8 cellular contexts compared by ENCODE assay signal in the genomic region with DNA sequence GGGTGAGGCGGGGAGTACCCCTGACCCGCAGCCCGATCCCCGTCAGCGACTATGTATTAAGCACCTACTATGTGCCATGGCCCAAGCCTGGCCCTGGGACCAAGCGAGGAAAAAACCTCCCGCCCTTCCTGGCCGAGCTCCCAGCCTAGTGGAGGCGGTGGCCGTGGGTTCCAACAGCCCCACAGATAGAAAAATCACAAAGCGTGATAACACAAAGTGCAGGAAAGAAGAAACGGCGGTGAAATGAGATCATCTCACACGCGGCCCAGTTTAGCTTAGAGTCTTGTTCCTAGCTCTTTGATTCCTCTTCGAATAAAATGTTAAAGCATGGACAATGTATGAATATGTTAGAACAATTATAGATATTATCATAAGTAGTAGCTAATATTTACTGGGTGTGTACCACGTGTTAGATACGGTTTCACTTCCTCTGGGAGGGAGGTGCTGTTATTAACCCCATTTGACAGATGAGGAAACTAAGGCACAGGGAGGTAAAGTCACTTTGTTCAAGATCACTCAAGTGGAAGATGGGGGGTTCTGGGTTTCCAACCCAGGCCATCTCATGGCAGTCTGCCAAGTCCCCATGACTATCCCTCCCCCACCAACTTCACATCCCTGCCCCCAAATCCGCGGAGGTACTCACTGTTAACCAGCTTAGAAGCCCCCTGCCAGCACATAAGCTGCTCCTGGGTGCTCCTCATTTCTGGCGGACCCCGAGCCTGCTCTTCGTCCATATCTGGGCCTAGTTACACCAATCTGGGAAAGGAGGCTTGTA. TPM values are rescaled to one million over a fixed set of nuclear protein-coding genes. Genes with fewer than 3 reads are reported as not detected.
DNase-seq lines count a peak whose midpoint lies in the region; ATAC-seq, FAIRE-seq and TF ChIP-seq lines count a peak whose summit lies in the region.

No MANE protein-coding gene starts in this region.

- H3K79me2 ChIP-seq in Loucy (ENCODE audit: insufficient read depth, low read length), result no peaks in the 10 kb centered on the region
- H3K79me2 ChIP-seq in astrocyte (ENCODE audit: insufficient read depth, low read length), result no peaks in the 10 kb centered on the region

- H3F3A ChIP-seq in Loucy (ENCODE audit: low read depth), result no peaks in the 10 kb centered on the region

- H3K4me1 ChIP-seq in Loucy (ENCODE audit: insufficient read depth, low read length, poor library complexity, severe bottlenecking) (peaks cover 9% of the 10 kb centered on the region), astrocyte (ENCODE audit: insufficient read depth, low read length) (peaks cover 4% of the 10 kb centered on the region), neuron (ENCODE audit: insufficient read depth, low read length) (peaks cover 69% of the 10 kb centered on the region)

- H3K4me2 ChIP-seq in Loucy (ENCODE audit: low read depth, low read length, poor library complexity, severe bottlenecking) (peak overlapping the region; percentile 62), astrocyte (ENCODE audit: low read length) (peak overlapping the region; percentile 50)

- no peaks in the 10 kb centered on the region; the same call in 1 of the 2 replicates for H3K27me3 ChIP-seq in GM06990 (replicated peaks; ENCODE audit: control insufficient read depth, insufficient read depth, low read length)
- no peaks in the 10 kb centered on the region for H3K27me3 ChIP-seq in Loucy (ENCODE audit: insufficient read depth, low read length, poor library complexity, severe bottlenecking)
- peaks cover 30% of the 10 kb centered on the region for H3K27me3 ChIP-seq in astrocyte (ENCODE audit: insufficient read depth, low read length)
- H3K27me3 ChIP-seq in neuron (ENCODE audit: insufficient read depth, low read length), result no peaks in the 10 kb centered on the region

- H3K36me3 Mint-ChIP-seq in astrocyte (ENCODE audit: low read depth, unreplicated experiment), result no peaks in the 10 kb centered on the region

- H3K4me3 Mint-ChIP-seq in astrocyte (ENCODE audit: unreplicated experiment), result peak overlapping the region; percentile 74

- H3K27me3 Mint-ChIP-seq in astrocyte (ENCODE audit: low read depth, unreplicated experiment), result peaks cover 37% of the 10 kb centered on the region

- H3K36me3 ChIP-seq in GM06990 (ENCODE audit: control insufficient read depth, insufficient read depth, low read length) (no peaks in the 10 kb centered on the region), Loucy (ENCODE audit: insufficient read depth, low read length) (no peaks in the 10 kb centered on the region), astrocyte (ENCODE audit: insufficient read depth, low read length) (no peaks in the 10 kb centered on the region), neuron (ENCODE audit: insufficient read depth, low read length) (no peaks in the 10 kb centered on the region)

- no peak for ATAC-seq in GM19397 (IDR thresholded peaks at IDR 0.05; ENCODE audit: unreplicated experiment)

- H3K4me1 Mint-ChIP-seq in astrocyte (ENCODE audit: low read depth, unreplicated experiment), result peaks cover 11% of the 10 kb centered on the region

- H4K20me1 ChIP-seq in Loucy (ENCODE audit: insufficient read depth, low read length, poor library complexity, severe bottlenecking), result no peaks in the 10 kb centered on the region
- peaks cover 4% of the 10 kb centered on the region for H4K20me1 ChIP-seq in astrocyte (ENCODE audit: insufficient read depth, low read length)

- no peaks in the 10 kb centered on the region for H3K9me3 Mint-ChIP-seq in astrocyte (ENCODE audit: unreplicated experiment)

- no peak overlapping the region for H3K9ac ChIP-seq in Loucy (ENCODE audit: low read depth, low read length, poor library complexity, severe bottlenecking)
- no peak overlapping the region for H3K9ac ChIP-seq in astrocyte (ENCODE audit: low read length)

- peak overlapping the region; percentile 58; the same call in 1 of the 2 replicates for H2AFZ ChIP-seq in Loucy (ENCODE audit: low read length)
- H2AFZ ChIP-seq in astrocyte (ENCODE audit: low read depth, low read length), result no peak overlapping the region
- no peak overlapping the region for H2AFZ ChIP-seq in neuron (ENCODE audit: low read depth, low read length)

- DNase-seq in GM06990 (ENCODE audit: extremely low read depth, insufficient read length) (no peak), astrocyte (ENCODE audit: low read depth) (no peak), medulla oblongata (ENCODE audit: extremely low spot score) (no peak), EL (no peak), ecto neural progenitor cell (ENCODE audit: low spot score) (no peak)

- no peak overlapping the region for H3K27ac ChIP-seq in astrocyte (ENCODE audit: low read depth, low read length)

- H3K9me3 ChIP-seq in Loucy (ENCODE audit: insufficient read depth, low read depth, low read length) (no peaks in the 10 kb centered on the region), astrocyte (ENCODE audit: insufficient read depth, low read depth, low read length) (no peaks in the 10 kb centered on the region), neuron (ENCODE audit: low read length) (no peaks in the 10 kb centered on the region)

- H3K4me3 ChIP-seq in GM06990 (replicated peaks; ENCODE audit: low read depth, low read length), result 0 out of 2 replicates have a peak overlapping the region, but pooled peaks have one; percentile 1
- no peak overlapping the region for H3K4me3 ChIP-seq in Loucy (ENCODE audit: low read length, poor library complexity, severe bottlenecking)
- H3K4me3 ChIP-seq in astrocyte (ENCODE audit: insufficient read depth, low read depth, low read length), result no peak overlapping the region
- H3K4me3 ChIP-seq in neuron (ENCODE audit: low read length), result peak overlapping the region; percentile 22

- H3K9me2 ChIP-seq in Loucy (replicated peaks; ENCODE audit: low read depth, low read length), result no peaks in the 10 kb centered on the region

- no peak for FAIRE-seq in astrocyte (lab: Jason Lieb, UNC)

- no peak for TF ChIP-seq CTCF in GM06990 (IDR thresholded peaks at IDR 0.05; ENCODE audit: insufficient read depth, low read length, poor library complexity, severe bottlenecking)
- TF ChIP-seq CTCF in Loucy (conservative IDR thresholded peaks at IDR 0.05; ENCODE audit: low read length), result peak; percentile 15; the same call in 1 of the 2 replicates
- no peak for TF ChIP-seq CTCF in astrocyte (IDR thresholded peaks at IDR 0.05; ENCODE audit: insufficient read depth, low read depth, low read length)

- no peak overlapping the region for H3K27ac Mint-ChIP-seq in astrocyte (ENCODE audit: unreplicated experiment)

RNA-seq across cellular contexts. Expression of a gene that starts 1.2 kb away (rescaled TPM):
- 0.65 TPM in 1 of 2 replicates, not detected in the other for total RNA-seq in astrocyte

RNA-seq across cellular contexts. Expression of a gene that starts 3.2 kb away (rescaled TPM):
- 0.52 and 1.1 TPM in 2 replicates for total RNA-seq in astrocyte

RNA-seq across cellular contexts. Expression of a gene that starts 7.0 kb away (rescaled TPM):
- 0.20 and 0.29 TPM in 2 replicates for total RNA-seq in astrocyte

RNA-seq across cellular contexts. Expression of a gene that starts 12.7 kb away (rescaled TPM):
- 96.9 and 108 TPM in 2 replicates for total RNA-seq in astrocyte

RNA-seq across cellular contexts. Expression of a gene that starts 26.2 kb away (rescaled TPM):
- total RNA-seq in astrocyte, result not detected in 2 replicates

Comparison
In these comparisons a context has a peak if more than half of its experiments do, and no peak if none do; other contexts are left out.
1. H3K4me3 ChIP-seq: peak in GM06990 (single experiment) and neuron (single experiment); none in Loucy (single experiment) and astrocyte (single experiment).